In the genomic region with DNA sequence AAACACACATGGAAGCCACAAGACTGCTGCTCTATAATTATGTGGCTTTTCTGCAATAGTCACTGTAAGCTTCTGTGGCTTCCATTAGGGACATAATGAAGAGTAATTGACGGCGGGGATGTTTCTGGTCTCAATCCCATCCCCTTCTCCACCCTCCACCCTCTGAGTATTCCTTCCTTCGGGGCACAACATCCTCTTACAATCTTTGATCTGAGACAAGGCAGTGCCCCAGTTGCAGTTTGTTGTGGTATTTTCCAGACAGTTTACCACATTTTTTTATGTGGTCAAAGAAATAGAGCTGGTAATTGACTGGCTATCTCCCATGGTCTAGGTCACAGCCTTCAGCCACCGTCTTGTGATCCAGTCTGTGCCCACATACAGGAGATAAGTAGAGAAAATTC, we compare ENCODE assay signal across 29 cellular contexts.
DNase-seq lines count a peak whose midpoint lies in the region; ATAC-seq and TF ChIP-seq lines count a peak whose summit lies in the region.
"Had no signal": no experiment of that assay in that cellular context is flagged by ENCODE, and none has a peak within 500 bp of the region (broad histone marks: within the 10 kb centered on the region; RNA-seq: fewer than 3 reads in every experiment).

No MANE protein-coding gene starts in this region.

- H3K4me1 ChIP-seq in smooth muscle cell (ENCODE audit: low read depth) = peaks cover 62% of the 10 kb centered on the region
- H3K4me1 ChIP-seq: left lung, SJCRH30, vagina had no signal

- H3F3A ChIP-seq in smooth muscle cell (ENCODE audit: low read depth) = peaks cover 11% of the 10 kb centered on the region

- H3K27ac ChIP-seq in smooth muscle cell (ENCODE audit: low read depth) = peak overlapping the region; percentile 72
- H3K27ac ChIP-seq: 22Rv1, left lung, SJCRH30, vagina had no signal

- DNase-seq in NCI-H2107 treated with DMSO at 0.1 percent for 48 hours (lab: John Stamatoyannopoulos, UW; ENCODE audit: unreplicated experiment) = peak; percentile 17
- DNase-seq in NCI-H2107 (lab: John Stamatoyannopoulos, UW) = no peak
- DNase-seq in SK-N-DZ (ENCODE audit: low spot score) = peak; percentile 75
- DNase-seq in fibroblast of pulmonary artery (ENCODE audit: low read depth) = peak; percentile 23
- no peak for DNase-seq in smooth muscle cell (lab: John Stamatoyannopoulos, UW; ENCODE audit: unreplicated experiment)
- DNase-seq in activated CD4-positive, alpha-beta T cell treated with anti-CD3 and anti-CD28 coated beads for 4 hours = no peak
- DNase-seq: activated CD4-positive, alpha-beta T cell treated with anti-CD3 and anti-CD28 coated beads for 1 hour; activated CD8-positive, alpha-beta T cell treated with anti-CD3 and anti-CD28 coated beads for 36 hours; anterior cingulate cortex; CD4-positive, alpha-beta memory T cell; central memory CD4-positive, alpha-beta T cell; hypothalamus; KG1; left lung; mesendoderm; NCI-H1417 treated with DMSO at 0.1 percent for 48 hours; NCI-H524; SJCRH30; small intestine; stimulated activated CD4-positive, alpha-beta T cell treated with anti-CD3 and anti-CD28 coated beads, Interleukin-1b, Interleukin-23, amount 100 ng/mL, for 48 hours; stimulated activated CD8-positive, alpha-beta memory T cell treated with anti-CD3 and anti-CD28 coated beads, Interleukin-4, amount 100 ng/mL, for 48 hours; stimulated activated naive CD8-positive, alpha-beta T cell treated with anti-CD3 and anti-CD28 coated beads, Interleukin-15, amount 100 ng/mL, for 72 hours; T-helper 17 cell had no signal

- TF ChIP-seq CTCF in fibroblast of pulmonary artery (IDR thresholded peaks at IDR 0.05; ENCODE audit: low read length, missing control alignments) (no peak), smooth muscle cell (IDR thresholded peaks at IDR 0.05; ENCODE audit: borderline replicate concordance, insufficient read depth, poor library complexity, severe bottlenecking) (no peak)

- no peaks in the 10 kb centered on the region for H3K36me3 ChIP-seq in smooth muscle cell (ENCODE audit: low read depth)
- H3K36me3 ChIP-seq: HAP-1, left lung, SJCRH30, vagina had no signal

- no peaks in the 10 kb centered on the region for H4K20me1 ChIP-seq in smooth muscle cell (ENCODE audit: low read depth)

- WGBS in smooth muscle cell (ENCODE audit: low lambda C conversion rate) = 4% methylated on average over 4 of the region's 4 CpGs

- H3K4me3 ChIP-seq in fibroblast of pulmonary artery (replicated peaks; ENCODE audit: low read depth, low read length) (no peak overlapping the region), smooth muscle cell (no peak overlapping the region)
- H3K4me3 ChIP-seq: HAP-1, left lung, SJCRH30, vagina had no signal

- H3K27me3 ChIP-seq in smooth muscle cell (ENCODE audit: low read depth) = no peaks in the 10 kb centered on the region
- H3K27me3 ChIP-seq: left lung, SJCRH30, vagina had no signal

- peak overlapping the region; percentile 17 for H3K4me2 ChIP-seq in smooth muscle cell

- no peak overlapping the region for H3K9ac ChIP-seq in smooth muscle cell (ENCODE audit: low read depth)

- ATAC-seq in activated CD4-positive, CD25-positive, alpha-beta regulatory T cell treated with anti-CD3 and anti-CD28 coated beads, Interleukin-2, amount 50 U/mL, for 24 hours = no peak
- ATAC-seq in GM18861 (IDR thresholded peaks at IDR 0.05; ENCODE audit: unreplicated experiment) = no peak
- ATAC-seq: activated CD8-positive, alpha-beta T cell treated with anti-CD3 and anti-CD28 coated beads for 36 hours; activated naive CD4-positive, alpha-beta T cell treated with anti-CD3 and anti-CD28 coated beads, Interleukin-2, amount 50 U/mL, for 72 hours; left lung; stimulated activated naive CD8-positive, alpha-beta T cell treated with anti-CD3 and anti-CD28 coated beads, Interleukin-15, amount 100 ng/mL, for 72 hours; T-helper 17 cell had no signal

- no peaks in the 10 kb centered on the region for H3K9me3 ChIP-seq in smooth muscle cell (replicated peaks; ENCODE audit: low read depth)
- H3K9me3 ChIP-seq: HAP-1, left lung, SJCRH30, vagina had no signal

- no peaks in the 10 kb centered on the region for H3K79me2 ChIP-seq in smooth muscle cell (ENCODE audit: low read depth)

- H2AFZ ChIP-seq in smooth muscle cell (ENCODE audit: low read depth) = no peak overlapping the region

Comparison
In these comparisons a context has a peak if more than half of its experiments do, and no peak if none do; other contexts are left out.
1. DNase-seq: peak in NCI-H2107 treated with DMSO at 0.1 percent for 48 hours (single experiment), SK-N-DZ (single experiment) and fibroblast of pulmonary artery (single experiment); none in NCI-H2107 (single experiment), smooth muscle cell (single experiment) and activated CD4-positive, alpha-beta T cell treated with anti-CD3 and anti-CD28 coated beads for 4 hours (0 of 2).